In genomic region chr16:69429058-69429651, GRCh38 we compare ENCODE assay signal across 1 cellular context.
TF ChIP-seq lines count a peak whose summit lies in the region.

No MANE protein-coding gene starts in this region.

TF ChIP-seq in A549, 52 proteins besides CTCF, POLR2A, EP300 and RAD21:
- TF ChIP-seq MAFK (IDR thresholded peaks at IDR 0.05; ENCODE audit: partially characterized antibody): peak; percentile 93
